ENCODE assay signal across 32 cellular contexts in genomic region chr11:46385169-46386004, GRCh38. TPM values are rescaled to one million over a fixed set of nuclear protein-coding genes. Genes with fewer than 3 reads are reported as not detected.
"Had no signal": no experiment of that assay in that cellular context is flagged by ENCODE, and none has a peak within 500 bp of the region (broad histone marks: within the 10 kb centered on the region; RNA-seq: fewer than 3 reads in every experiment).

No MANE protein-coding gene starts in this region.

- H2AFZ ChIP-seq: hepatocyte had no signal

- H3K9me3 Mint-ChIP-seq: activated CD4-positive, alpha-beta memory T cell treated with anti-CD3 and anti-CD28 coated beads for 36 hours; activated CD4-positive, alpha-beta T cell treated with anti-CD3 and anti-CD28 coated beads, Interleukin-2, amount 10 ng/mL, durations not matched to agents 24 days and 14 days; activated naive CD4-positive, alpha-beta T cell treated with anti-CD3 and anti-CD28 coated beads, Interleukin-2, amount 50 U/mL, for 72 hours; activated T-cell treated with anti-CD3 and anti-CD28 coated beads, Interleukin-2, amount 50 U/mL, for 4 hours; activated T-helper 2 cell treated with anti-CD3 and anti-CD28 coated beads, Interferon-gamma antibody, Interleukin-2, Interleukin-4, amounts not matched to agents 10 μg/mL and 5 μg/mL and 100 μg/mL, durations not matched to agents 14 hours and 24 hours and 36 hours; effector memory CD8-positive, alpha-beta T cell; naive thymus-derived CD8-positive, alpha-beta T cell; stimulated activated naive B cell treated with anti-CD40 and anti-IgM and Interleukin-4, amounts not matched to agents 10 μg/mL and 1 μg/mL and 100 μg/mL, for 72 hours had no signal

- FAIRE-seq: keratinocyte had no signal

- H3K36me3 Mint-ChIP-seq: activated CD4-positive, alpha-beta memory T cell treated with anti-CD3 and anti-CD28 coated beads for 36 hours; activated naive CD4-positive, alpha-beta T cell treated with anti-CD3 and anti-CD28 coated beads, Interleukin-2, amount 50 U/mL, for 72 hours had no signal

- H3K27ac Mint-ChIP-seq: activated CD4-positive, alpha-beta memory T cell treated with anti-CD3 and anti-CD28 coated beads for 36 hours; activated CD4-positive, alpha-beta T cell treated with anti-CD3 and anti-CD28 coated beads, Interleukin-2, amount 10 ng/mL, durations not matched to agents 24 days and 14 days; activated naive CD4-positive, alpha-beta T cell treated with anti-CD3 and anti-CD28 coated beads, Interleukin-2, amount 50 U/mL, for 72 hours; activated T-helper 2 cell treated with anti-CD3 and anti-CD28 coated beads, Interferon-gamma antibody, Interleukin-2, Interleukin-4, amounts not matched to agents 10 μg/mL and 5 μg/mL and 100 μg/mL, durations not matched to agents 14 hours and 24 hours and 36 hours; effector memory CD8-positive, alpha-beta T cell; stimulated activated naive B cell treated with anti-CD40 and anti-IgM and Interleukin-4, amounts not matched to agents 10 μg/mL and 1 μg/mL and 100 μg/mL, for 72 hours had no signal

- H3K9me3 ChIP-seq: adrenal gland, body of pancreas, gastrocnemius medialis, neutrophil, ovary, right lobe of liver, stomach, tibial artery had no signal

- H3K4me2 ChIP-seq: hepatocyte had no signal

- H3K4me3 Mint-ChIP-seq: activated CD4-positive, alpha-beta memory T cell treated with anti-CD3 and anti-CD28 coated beads for 36 hours; activated CD4-positive, alpha-beta T cell treated with anti-CD3 and anti-CD28 coated beads, Interleukin-2, amount 10 ng/mL, durations not matched to agents 24 days and 14 days; activated T-cell treated with anti-CD3 and anti-CD28 coated beads, Interleukin-2, amount 50 U/mL, for 4 hours; effector memory CD8-positive, alpha-beta T cell; stimulated activated naive B cell treated with anti-CD40 and anti-IgM and Interleukin-4, amounts not matched to agents 10 μg/mL and 1 μg/mL and 100 μg/mL, for 72 hours had no signal

- H3K4me3 ChIP-seq: adrenal gland, body of pancreas, cardiac muscle cell, coronary artery, gastrocnemius medialis, hepatocyte, ovary, right lobe of liver, skin epidermis, stomach, tibial artery had no signal

- DNase-seq: activated CD4-positive, alpha-beta memory T cell treated with anti-CD3 and anti-CD28 coated beads for 36 hours; activated CD4-positive, alpha-beta T cell treated with anti-CD3 and anti-CD28 coated beads, Interleukin-2, amount 10 ng/mL, durations not matched to agents 24 days and 14 days; activated CD4-positive, CD25-positive, alpha-beta regulatory T cell treated with anti-CD3 and anti-CD28 coated beads, Interleukin-2, amount 50 U/mL, for 72 hours; activated CD8-positive, alpha-beta memory T cell treated with anti-CD3 and anti-CD28 coated beads, Interleukin-2, amount 50 U/mL, for 4 hours; activated naive CD4-positive, alpha-beta T cell; activated T-cell treated with anti-CD3 and anti-CD28 coated beads, Interleukin-2, amount 50 U/mL, for 4 hours; aorta; body of pancreas; cerebellar nuclear complex; effector memory CD8-positive, alpha-beta T cell; erythroblast; left colon; naive thymus-derived CD8-positive, alpha-beta T cell; right lobe of liver; stimulated activated CD4-positive, alpha-beta T cell treated with anti-CD3 and anti-CD28 coated beads, Interleukin-4, amount 100 ng/mL, for 4 hours; stimulated activated naive B cell treated with anti-CD40 and anti-IgM and Interleukin-4, amounts not matched to agents 10 μg/mL and 1 μg/mL and 100 μg/mL, for 72 hours; stomach; T-helper 2 cell; tibial artery had no signal

- H3K36me3 ChIP-seq: adrenal gland, gastrocnemius medialis, neutrophil, ovary, right lobe of liver, stomach, tibial artery had no signal

- ATAC-seq: activated naive CD4-positive, alpha-beta T cell treated with anti-CD3 and anti-CD28 coated beads, Interleukin-2, amount 50 U/mL, for 72 hours; activated T-cell treated with anti-CD3 and anti-CD28 coated beads, Interleukin-2, amount 50 U/mL, for 4 hours; body of pancreas; effector memory CD8-positive, alpha-beta T cell; gastrocnemius medialis; left colon; naive thymus-derived CD8-positive, alpha-beta T cell; right lobe of liver; stimulated activated naive B cell treated with anti-CD40 and anti-IgM and Interleukin-4, amounts not matched to agents 10 μg/mL and 1 μg/mL and 100 μg/mL, for 72 hours had no signal

- H3K27ac ChIP-seq: adrenal gland, body of pancreas, cardiac muscle cell, coronary artery, gastrocnemius medialis, hepatocyte, neutrophil, ovary, right lobe of liver, skin epidermis, stomach, tibial artery had no signal

RNA-seq across cellular contexts. Expression of gene CHRM4, which starts 6.2 kb away (rescaled TPM):
- total RNA-seq: activated CD4-positive, alpha-beta memory T cell treated with anti-CD3 and anti-CD28 coated beads for 36 hours; activated CD8-positive, alpha-beta memory T cell treated with anti-CD3 and anti-CD28 coated beads for 36 hours; body of pancreas; gastrocnemius medialis; renal cortical epithelial cell; right lobe of liver had no signal
- polyA plus RNA-seq: cardiac muscle cell, hepatocyte, keratinocyte, stomach had no signal
